24 cellular contexts compared by ENCODE assay signal in the genomic region with DNA sequence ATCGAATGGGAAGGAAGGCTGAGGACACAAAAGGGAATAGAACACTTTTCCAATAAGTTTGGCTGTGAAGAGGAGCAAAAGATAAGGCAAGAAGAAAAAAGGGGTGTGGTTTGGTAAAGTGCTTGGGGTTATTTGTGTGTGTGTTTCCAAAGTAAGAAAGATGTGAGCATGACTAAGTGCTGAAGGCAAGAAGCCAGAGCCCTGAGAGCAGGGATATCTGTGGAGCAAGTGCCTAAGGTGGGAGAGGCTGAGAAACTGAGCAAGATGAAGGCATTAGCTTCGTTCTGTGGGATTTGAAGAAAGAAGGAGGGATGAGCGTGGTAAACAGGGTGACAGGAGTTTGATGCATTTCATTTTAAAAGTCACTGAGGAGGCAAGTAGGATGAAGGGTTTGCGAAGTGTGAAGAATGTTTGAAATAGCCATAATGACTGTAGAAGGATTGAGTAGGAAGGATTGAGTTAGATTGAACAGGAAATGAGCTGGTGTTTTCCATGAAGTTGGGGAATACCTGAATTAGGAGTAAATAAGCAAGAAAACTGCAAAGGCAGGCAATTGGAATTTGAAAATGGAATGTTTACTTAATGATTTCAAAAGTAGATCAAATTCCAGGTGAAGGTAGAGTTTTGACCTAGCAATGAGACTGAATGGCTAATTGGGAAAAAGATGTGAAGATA. TPM values are rescaled to one million over a fixed set of nuclear protein-coding genes. Genes with fewer than 3 reads are reported as not detected.
DNase-seq lines count a peak whose midpoint lies in the region; ATAC-seq and TF ChIP-seq lines count a peak whose summit lies in the region.
"Had no signal": no experiment of that assay in that cellular context is flagged by ENCODE, and none has a peak within 500 bp of the region (broad histone marks: within the 10 kb centered on the region; RNA-seq: fewer than 3 reads in every experiment).

No MANE protein-coding gene starts in this region.

- peaks cover 24% of the 10 kb centered on the region for H3K9me3 Mint-ChIP-seq in activated CD4-positive, alpha-beta T cell treated with anti-CD3 and anti-CD28 coated beads, Interleukin-2, amount 10 ng/mL, durations not matched to agents 24 days and 14 days
- H3K9me3 Mint-ChIP-seq in activated CD4-positive, alpha-beta T cell treated with anti-CD3 and anti-CD28 coated beads for 36 hours (ENCODE audit: low read depth) = peaks cover 5% of the 10 kb centered on the region
- no peaks in the 10 kb centered on the region for H3K9me3 Mint-ChIP-seq in central memory CD8-positive, alpha-beta T cell
- peaks cover 26% of the 10 kb centered on the region for H3K9me3 Mint-ChIP-seq in activated CD4-positive, alpha-beta memory T cell treated with anti-CD3 and anti-CD28 coated beads, Interleukin-2, amount 10 ng/mL, durations not matched to agents 7 days and 5 days
- H3K9me3 Mint-ChIP-seq: HFFc6 had no signal

- H4K20me1 ChIP-seq in PC-9 (ENCODE audit: insufficient read depth) = no peaks in the 10 kb centered on the region

- peaks cover 5% of the 10 kb centered on the region for H3K36me3 Mint-ChIP-seq in activated CD4-positive, alpha-beta T cell treated with anti-CD3 and anti-CD28 coated beads, Interleukin-2, amount 10 ng/mL, durations not matched to agents 24 days and 14 days (ENCODE audit: low read depth)
- H3K36me3 Mint-ChIP-seq in activated CD4-positive, alpha-beta T cell treated with anti-CD3 and anti-CD28 coated beads for 36 hours (ENCODE audit: low read depth) = no peaks in the 10 kb centered on the region
- H3K36me3 Mint-ChIP-seq in central memory CD8-positive, alpha-beta T cell (ENCODE audit: insufficient read depth) = no peaks in the 10 kb centered on the region
- peaks cover 17% of the 10 kb centered on the region for H3K36me3 Mint-ChIP-seq in activated CD4-positive, alpha-beta memory T cell treated with anti-CD3 and anti-CD28 coated beads, Interleukin-2, amount 10 ng/mL, durations not matched to agents 7 days and 5 days (ENCODE audit: low read depth)

- ATAC-seq in activated CD4-positive, alpha-beta T cell treated with anti-CD3 and anti-CD28 coated beads for 36 hours = no peak
- no peak for ATAC-seq in central memory CD8-positive, alpha-beta T cell (replicated peaks; ENCODE audit: extremely low read depth, poor library complexity, severe bottlenecking)
- ATAC-seq in HG03354 (IDR thresholded peaks at IDR 0.05; ENCODE audit: poor library complexity, severe bottlenecking, unreplicated experiment) = no peak
- ATAC-seq in GM19023 (IDR thresholded peaks at IDR 0.05; ENCODE audit: unreplicated experiment) = no peak
- ATAC-seq: Panc1 had no signal

- H3K27me3 Mint-ChIP-seq in activated CD4-positive, alpha-beta T cell treated with anti-CD3 and anti-CD28 coated beads, Interleukin-2, amount 10 ng/mL, durations not matched to agents 24 days and 14 days = no peaks in the 10 kb centered on the region
- peaks cover 3% of the 10 kb centered on the region for H3K27me3 Mint-ChIP-seq in activated CD4-positive, alpha-beta T cell treated with anti-CD3 and anti-CD28 coated beads for 36 hours
- no peaks in the 10 kb centered on the region for H3K27me3 Mint-ChIP-seq in central memory CD8-positive, alpha-beta T cell
- peaks cover 7% of the 10 kb centered on the region for H3K27me3 Mint-ChIP-seq in activated CD4-positive, alpha-beta memory T cell treated with anti-CD3 and anti-CD28 coated beads, Interleukin-2, amount 10 ng/mL, durations not matched to agents 7 days and 5 days

- H3F3A ChIP-seq in PC-9 (ENCODE audit: insufficient read depth, low read depth) = no peaks in the 10 kb centered on the region

- POLR2A ChIA-PET in activated CD4-positive, alpha-beta T cell treated with anti-CD3 and anti-CD28 coated beads for 36 hours (lab: Charles Lee) = no interaction called here
- POLR2A ChIA-PET in PC-9 (lab: Charles Lee; ENCODE audit: unreplicated experiment) = no interaction called here
- POLR2A ChIA-PET in activated CD4-positive, alpha-beta memory T cell treated with anti-CD3 and anti-CD28 coated beads, Interleukin-2, amount 10 ng/mL, durations not matched to agents 7 days and 5 days (lab: Charles Lee) = interaction anchor here (1.1 kb wide), 1 partner anchor 20 kb away, joined by 3 read pairs; a partner anchor contains a TSS

- H3K9me2 ChIP-seq in PC-9 (ENCODE audit: insufficient read depth) = no peaks in the 10 kb centered on the region

- H3K27ac Mint-ChIP-seq in activated CD4-positive, alpha-beta T cell treated with anti-CD3 and anti-CD28 coated beads, Interleukin-2, amount 10 ng/mL, durations not matched to agents 24 days and 14 days = no peak overlapping the region
- H3K27ac Mint-ChIP-seq in activated CD4-positive, alpha-beta T cell treated with anti-CD3 and anti-CD28 coated beads for 36 hours = no peak overlapping the region
- peak overlapping the region; percentile 4 for H3K27ac Mint-ChIP-seq in central memory CD8-positive, alpha-beta T cell (ENCODE audit: low read depth)
- H3K27ac Mint-ChIP-seq in activated CD4-positive, alpha-beta memory T cell treated with anti-CD3 and anti-CD28 coated beads, Interleukin-2, amount 10 ng/mL, durations not matched to agents 7 days and 5 days = no peak overlapping the region
- H3K27ac Mint-ChIP-seq: CD4-positive, CD25-positive, alpha-beta regulatory T cell; HFFc6 had no signal

- DNase-seq in activated CD4-positive, alpha-beta T cell treated with anti-CD3 and anti-CD28 coated beads, Interleukin-2, amount 10 ng/mL, durations not matched to agents 24 days and 14 days = peak; percentile 39
- DNase-seq in activated CD4-positive, alpha-beta T cell treated with anti-CD3 and anti-CD28 coated beads for 36 hours = no peak
- no peak for DNase-seq in PC-9
- DNase-seq in central memory CD8-positive, alpha-beta T cell (ENCODE audit: low spot score in 2 of 2) = no peak
- peak; percentile 68 to 79 for DNase-seq in thyroid gland
- DNase-seq in activated CD4-positive, alpha-beta memory T cell treated with anti-CD3 and anti-CD28 coated beads, Interleukin-2, amount 10 ng/mL, durations not matched to agents 7 days and 5 days = no peak
- DNase-seq: 8988T, ACHN, GOT3, HFFc6, Kasumi-1, MV-4-11, NCI-H1105, NCI-H1436 treated with DMSO at 0.1 percent for 48 hours, NCI-H1930, NCI-H446 treated with DMSO at 0.1 percent for 48 hours, NCI-H526 treated with DMSO at 0.1 percent for 48 hours, SHP77 had no signal

- 61 to 64% methylated on average over 4 of the region's 4 CpGs for WGBS in thyroid gland, 2 donors

- H3K4me3 ChIP-seq in PC-9 (no peak overlapping the region), thyroid gland (replicated peaks in 1 of 3) (no peak overlapping the region)
- H3K4me3 ChIP-seq: HAP-1 had no signal

- H3K4me3 Mint-ChIP-seq in activated CD4-positive, alpha-beta T cell treated with anti-CD3 and anti-CD28 coated beads, Interleukin-2, amount 10 ng/mL, durations not matched to agents 24 days and 14 days = no peak overlapping the region
- no peak overlapping the region for H3K4me3 Mint-ChIP-seq in activated CD4-positive, alpha-beta T cell treated with anti-CD3 and anti-CD28 coated beads for 36 hours
- H3K4me3 Mint-ChIP-seq in central memory CD8-positive, alpha-beta T cell = no peak overlapping the region
- no peak overlapping the region for H3K4me3 Mint-ChIP-seq in activated CD4-positive, alpha-beta memory T cell treated with anti-CD3 and anti-CD28 coated beads, Interleukin-2, amount 10 ng/mL, durations not matched to agents 7 days and 5 days
- H3K4me3 Mint-ChIP-seq: HFFc6 had no signal

- H3K4me2 ChIP-seq in PC-9 = peak overlapping the region; percentile 13

- H2AFZ ChIP-seq in PC-9 = no peak overlapping the region

- H3K27ac ChIP-seq in PC-9 (no peak overlapping the region), thyroid gland (peak overlapping the region in 1 of 3 donors; percentile 13)
- H3K27ac ChIP-seq: RWPE1 had no signal

- TF ChIP-seq POLR2A in thyroid gland (IDR thresholded peaks at IDR 0.05) = no peak

- H3K36me3 ChIP-seq in PC-9 (ENCODE audit: low read depth) = no peaks in the 10 kb centered on the region
- no peaks in the 10 kb centered on the region for H3K36me3 ChIP-seq in thyroid gland
- H3K36me3 ChIP-seq: HAP-1 had no signal

- intact Hi-C loops in activated CD4-positive, alpha-beta T cell treated with anti-CD3 and anti-CD28 coated beads, Interleukin-2, amount 10 ng/mL, durations not matched to agents 24 days and 14 days (cut with micrococcal nuclease) = no loop called here
- intact Hi-C loops in activated CD4-positive, alpha-beta T cell treated with anti-CD3 and anti-CD28 coated beads for 36 hours (cut with DNase I, micrococcal nuclease) = no loop called here
- intact Hi-C loops in PC-9 (cut with micrococcal nuclease; ENCODE audit: unreplicated experiment) = no loop called here
- intact Hi-C loops in thyroid gland (cut with DNase I) = no loop called here

- no TSS peak for BruUV-seq in PC-9 (replicated peaks; lab: Mats Ljungman, UMichigan)

- H3K27me3 ChIP-seq in PC-9 (ENCODE audit: insufficient read depth, low read depth) (no peaks in the 10 kb centered on the region), thyroid gland (no peaks in the 10 kb centered on the region)

- H3K9me3 ChIP-seq in PC-9 (ENCODE audit: insufficient read depth, low read depth) (no peaks in the 10 kb centered on the region), thyroid gland (no peaks in the 10 kb centered on the region)
- H3K9me3 ChIP-seq: HAP-1 had no signal

- H3K4me1 Mint-ChIP-seq in activated CD4-positive, alpha-beta T cell treated with anti-CD3 and anti-CD28 coated beads, Interleukin-2, amount 10 ng/mL, durations not matched to agents 24 days and 14 days = peaks cover 30% of the 10 kb centered on the region
- peaks cover 14% of the 10 kb centered on the region for H3K4me1 Mint-ChIP-seq in activated CD4-positive, alpha-beta T cell treated with anti-CD3 and anti-CD28 coated beads for 36 hours
- peaks cover 46% of the 10 kb centered on the region for H3K4me1 Mint-ChIP-seq in central memory CD8-positive, alpha-beta T cell
- H3K4me1 Mint-ChIP-seq in activated CD4-positive, alpha-beta memory T cell treated with anti-CD3 and anti-CD28 coated beads, Interleukin-2, amount 10 ng/mL, durations not matched to agents 7 days and 5 days = peaks cover 24% of the 10 kb centered on the region

- CTCF ChIA-PET in activated CD4-positive, alpha-beta T cell treated with anti-CD3 and anti-CD28 coated beads for 36 hours (lab: Charles Lee) = interaction anchor here (0.5 to 1.3 kb wide), 3 partner anchors 39 to 130 kb away, joined by 3 to 5 read pairs (median 3); no protein-coding TSS in a partner anchor
- CTCF ChIA-PET in PC-9 (lab: Charles Lee) = no interaction called here
- CTCF ChIA-PET in activated CD4-positive, alpha-beta memory T cell treated with anti-CD3 and anti-CD28 coated beads, Interleukin-2, amount 10 ng/mL, durations not matched to agents 7 days and 5 days (lab: Charles Lee) = interaction anchor here (0.5 kb wide), 1 partner anchor 100 kb away, joined by 3 read pairs; no protein-coding TSS in a partner anchor

- 0 out of 2 replicates have a peak, but pooled peaks cover 15% of the 10 kb centered on the region for H3K4me1 ChIP-seq in PC-9 (replicated peaks; ENCODE audit: insufficient read depth)
- H3K4me1 ChIP-seq in thyroid gland = peaks cover 7 to 14% of the 10 kb centered on the region in 2 donors
- H3K4me1 ChIP-seq: HAP-1 had no signal

- TF ChIP-seq CTCF in PC-9 (conservative IDR thresholded peaks at IDR 0.05) (no peak), thyroid gland (IDR thresholded peaks at IDR 0.05) (no peak)

- H3K79me2 ChIP-seq in PC-9 (ENCODE audit: low read depth) = no peaks in the 10 kb centered on the region

RNA-seq across cellular contexts. Expression of a gene that starts 19.9 kb away (rescaled TPM):
- total RNA-seq in activated CD4-positive, alpha-beta T cell treated with anti-CD3 and anti-CD28 coated beads, Interleukin-2, amount 10 ng/mL, durations not matched to agents 24 days and 14 days = 20.4 and 20.8 TPM in 2 replicates
- total RNA-seq in activated CD4-positive, alpha-beta T cell treated with anti-CD3 and anti-CD28 coated beads for 36 hours = 10 to 100 TPM; 17.5 to 22.8 TPM
- total RNA-seq in PC-9 (2021) = 5.4 and 6.1 TPM in 2 replicates
- 10 to 100 TPM; 16.9 to 33.8 (median 23.9) TPM for total RNA-seq in thyroid gland
- 10 to 100 TPM; 54.2 to 54.3 TPM for total RNA-seq in activated CD4-positive, alpha-beta memory T cell treated with anti-CD3 and anti-CD28 coated beads, Interleukin-2, amount 10 ng/mL, durations not matched to agents 7 days and 5 days

Comparison
In these comparisons a context has a peak if more than half of its experiments do, and no peak if none do; other contexts are left out.
1. DNase-seq: peak in activated CD4-positive, alpha-beta T cell treated with anti-CD3 and anti-CD28 coated beads, Interleukin-2, amount 10 ng/mL, durations not matched to agents 24 days and 14 days (single experiment) and thyroid gland (2 of 2); none in activated CD4-positive, alpha-beta T cell treated with anti-CD3 and anti-CD28 coated beads for 36 hours (single experiment), PC-9 (0 of 2), central memory CD8-positive, alpha-beta T cell (0 of 2) and activated CD4-positive, alpha-beta memory T cell treated with anti-CD3 and anti-CD28 coated beads, Interleukin-2, amount 10 ng/mL, durations not matched to agents 7 days and 5 days (single experiment).